Comparison of ENCODE assay signal across 8 cellular contexts in the genomic region with DNA sequence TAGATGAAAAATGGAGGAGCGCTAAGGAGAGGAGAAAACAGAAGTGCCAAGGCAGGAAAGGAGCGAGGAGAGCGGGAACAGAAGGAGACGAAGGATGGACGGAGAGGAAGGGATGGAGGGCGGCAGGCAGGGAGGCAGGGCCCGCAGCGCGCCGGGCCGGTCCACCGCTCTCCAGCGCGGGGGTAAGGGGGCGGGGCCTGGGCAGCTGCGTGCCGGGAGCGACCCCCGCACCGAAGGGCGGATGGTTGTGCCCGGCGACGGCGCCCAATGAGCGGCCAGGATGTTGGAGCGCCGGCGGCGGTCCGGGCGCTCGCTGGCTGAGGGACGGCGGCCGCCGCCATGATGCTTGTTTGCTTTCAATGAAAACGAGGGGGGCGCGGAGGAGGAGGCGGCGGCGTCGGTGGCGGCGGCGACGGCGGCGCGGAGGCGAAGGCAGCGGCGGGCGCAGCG. TPM values are rescaled to one million over a fixed set of nuclear protein-coding genes. Genes with fewer than 3 reads are reported as not detected.
DNase-seq lines count a peak whose midpoint lies in the region; ATAC-seq and TF ChIP-seq lines count a peak whose summit lies in the region.

TSS of gene CNOT6 (plus strand) at position 320 of the 450 bp plus-strand sequence. CDS start 34,898 bp downstream, outside the sequence.

- ATAC-seq in GM18499 (IDR thresholded peaks at IDR 0.05; ENCODE audit: insufficient read depth, unreplicated experiment) (peak; percentile 58), HG02938 (IDR thresholded peaks at IDR 0.05; ENCODE audit: unreplicated experiment) (peak; percentile 86), T-helper 17 cell (peak; percentile 95), left ventricle myocardium superior (peak; percentile 99)

- peak within 1 kb of the TSS; percentile 92 for H3K27ac Mint-ChIP-seq in T-helper 17 cell

- peak in 1 of 4 experiments; percentile 8 for TF ChIP-seq CTCF in prostate gland (IDR thresholded peaks at IDR 0.05)

- H3K27ac ChIP-seq in angular gyrus (ENCODE audit: low read depth, low read length) (peak within 1 kb of the TSS; percentile 79), prostate gland (peak within 1 kb of the TSS; percentile 93 to 97)

- H3K9me3 ChIP-seq in T-helper 17 cell (ENCODE audit: control insufficient read depth, low read length, poor library complexity, severe bottlenecking): no peaks in the 10 kb centered on the region
- H3K9me3 ChIP-seq in prostate gland: no peaks in the 10 kb centered on the region

- peaks cover 8% of the 10 kb centered on the region for H3K36me3 Mint-ChIP-seq in T-helper 17 cell (ENCODE audit: low read depth)

- H3K36me3 ChIP-seq in prostate gland: no peaks in the 10 kb centered on the region

- H3K4me1 Mint-ChIP-seq in T-helper 17 cell: peaks cover 23% of the 10 kb centered on the region

- DNase-seq in NCI-H1694 treated with DMSO at 0.1 percent for 48 hours (lab: John Stamatoyannopoulos, UW) (peak; percentile 67), T-helper 17 cell (peak; percentile 94 to 96 (median 96)), left ventricle myocardium superior (peak; percentile 97), prostate gland (ENCODE audit: low spot score) (peak; percentile 93), ureter (ENCODE audit: low spot score) (peak; percentile 92)

- TF ChIP-seq POLR2A in prostate gland (IDR thresholded peaks at IDR 0.05): peak; percentile 53

- peak within 1 kb of the TSS; percentile 98 for H3K4me3 Mint-ChIP-seq in T-helper 17 cell

- H3K27me3 Mint-ChIP-seq in T-helper 17 cell: no peaks in the 10 kb centered on the region

- 1% methylated on average over 41 of the region's 56 CpGs for WGBS in prostate gland

- intact Hi-C loops in left ventricle myocardium superior (cut with micrococcal nuclease): no loop called here
- intact Hi-C loops in prostate gland (cut with DNase I): no loop called here

- H3K27me3 ChIP-seq in prostate gland (replicated peaks; ENCODE audit: insufficient read depth): no peaks in the 10 kb centered on the region

- H3K4me1 ChIP-seq in prostate gland (replicated peaks): peaks cover 5% of the 10 kb centered on the region

- H3K4me3 ChIP-seq in prostate gland: peak within 1 kb of the TSS; percentile 99 to 100

RNA-seq across cellular contexts. Expression of gene CNOT6, which starts in this region (rescaled TPM):
- 10 to 100 TPM; 19.0 to 22.0 TPM for total RNA-seq in T-helper 17 cell
- total RNA-seq in left ventricle myocardium superior: 14.6 TPM
- 10 to 100 TPM; 18.4 to 20.1 TPM for total RNA-seq in prostate gland
- 29.6 TPM for total RNA-seq in ureter

Comparison
In these comparisons a context has a peak if more than half of its experiments do, and no peak if none do; other contexts are left out.
1. Peak in every context shown above with its lines: DNase-seq, ATAC-seq, H3K4me3 ChIP-seq and H3K27ac ChIP-seq.